ENCODE assay signal across 27 cellular contexts in the genomic region with DNA sequence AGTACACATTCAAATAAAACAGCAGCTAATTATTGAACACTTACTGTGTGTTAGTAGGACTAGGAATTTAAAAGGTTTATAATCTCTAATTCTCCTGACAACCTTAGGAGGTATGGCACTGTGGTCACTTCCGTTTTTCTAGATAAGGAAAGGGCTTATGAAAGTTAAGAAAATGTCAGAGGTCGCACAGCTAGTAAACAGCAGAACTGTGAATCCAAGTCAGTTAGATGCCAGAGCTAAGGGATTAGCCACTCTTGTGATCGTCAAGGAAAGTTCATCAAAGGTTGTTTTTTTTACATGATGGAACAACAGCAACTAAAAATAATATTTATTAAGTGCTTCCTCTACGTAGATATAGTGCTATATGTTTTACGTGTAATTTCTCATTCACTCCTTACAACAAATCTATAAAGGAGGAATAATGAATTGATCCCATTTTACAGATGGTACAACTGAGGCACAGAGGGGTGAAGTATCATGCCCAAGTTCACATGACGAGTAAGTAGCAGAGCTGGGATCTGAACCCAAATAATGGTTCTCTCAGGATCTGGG.
DNase-seq lines count a peak whose midpoint lies in the region; ATAC-seq, FAIRE-seq and TF ChIP-seq lines count a peak whose summit lies in the region.
"Had no signal": no experiment of that assay in that cellular context is flagged by ENCODE, and none has a peak within 500 bp of the region (broad histone marks: within the 10 kb centered on the region; RNA-seq: fewer than 3 reads in every experiment).

No MANE protein-coding gene starts in this region.

- no peak for TF ChIP-seq RAD21 in GM12878 (IDR thresholded peaks at IDR 0.05; ENCODE audit: insufficient read depth, low read depth, low read length)
- TF ChIP-seq RAD21 in HepG2 (CRISPR knock-in tag; IDR thresholded peaks at IDR 0.05) = no peak

- H3K79me2 ChIP-seq in GM12878 (ENCODE audit: control insufficient read depth, insufficient read depth, low read length) = no peaks in the 10 kb centered on the region
- H3K79me2 ChIP-seq in HepG2 (ENCODE audit: insufficient read depth, low read length) = no peaks in the 10 kb centered on the region
- H3K79me2 ChIP-seq in smooth muscle cell (ENCODE audit: low read depth) = no peaks in the 10 kb centered on the region
- no peaks in the 10 kb centered on the region for H3K79me2 ChIP-seq in mesendoderm (ENCODE audit: control insufficient read depth, insufficient read depth, low read length)

- H2AK5ac ChIP-seq in mesendoderm (ENCODE audit: low read length) = no peak overlapping the region

- no TSS peak for BruUV-seq in GM12878 (replicated peaks; lab: Mats Ljungman, UMichigan)
- BruUV-seq in HepG2 (replicated peaks; lab: Mats Ljungman, UMichigan) = no TSS peak

- POLR2A ChIA-PET in GM12878 (lab: Charles Lee) = interaction anchor here (0.5 kb wide), 1 partner anchor 176 kb away, joined by 5 read pairs; no protein-coding TSS in a partner anchor
- POLR2A ChIA-PET in HepG2 (lab: Yijun Ruan, JAX) = no interaction called here

- H4K20me1 ChIP-seq in GM12878 (ENCODE audit: control insufficient read depth, insufficient read depth) (no peaks in the 10 kb centered on the region), HepG2 (ENCODE audit: insufficient read depth, low read length) (no peaks in the 10 kb centered on the region), smooth muscle cell (ENCODE audit: low read depth) (no peaks in the 10 kb centered on the region)
- H4K20me1 ChIP-seq: BLaER1 had no signal

- H3K79me1 ChIP-seq in mesendoderm (ENCODE audit: low read length) = no peaks in the 10 kb centered on the region

- no peak overlapping the region for H3K4me2 ChIP-seq in GM12878 (ENCODE audit: control insufficient read depth, insufficient read depth)
- H3K4me2 ChIP-seq in HepG2 (ENCODE audit: low read depth, low read length) = no peak overlapping the region
- no peak overlapping the region for H3K4me2 ChIP-seq in smooth muscle cell
- no peak overlapping the region for H3K4me2 ChIP-seq in mesendoderm (ENCODE audit: low read length)

- H4K8ac ChIP-seq in mesendoderm (ENCODE audit: low read depth, low read length) = no peak overlapping the region

- intact Hi-C loops in GM12878 (cut with micrococcal nuclease; ENCODE audit: unreplicated experiment) = no loop called here
- intact Hi-C loops in HepG2 (cut with micrococcal nuclease; ENCODE audit: unreplicated experiment) = no loop called here

- H3K4me1 ChIP-seq in GM12878 (ENCODE audit: control insufficient read depth, insufficient read depth, low read length) (no peaks in the 10 kb centered on the region), HepG2 (ENCODE audit: insufficient read depth, low read length) (peaks cover 13% of the 10 kb centered on the region; the same call in 1 of the 2 replicates), smooth muscle cell (ENCODE audit: low read depth) (no peaks in the 10 kb centered on the region), mesendoderm (ENCODE audit: control insufficient read depth, low read depth, low read length) (no peaks in the 10 kb centered on the region)
- H3K4me1 ChIP-seq: left lung, SJCRH30, upper lobe of left lung had no signal

- no peak overlapping the region for H3K18ac ChIP-seq in mesendoderm (ENCODE audit: low read length)

- WGBS in GM12878 (ENCODE audit: insufficient coverage, insufficient replicate concordance, low lambda C conversion rate, missing lambda C conversion rate) = 64% methylated on average over 6 of the region's 6 CpGs
- 23% methylated on average over 6 of the region's 6 CpGs for WGBS in HepG2 (ENCODE audit: low lambda C conversion rate)
- WGBS in smooth muscle cell (ENCODE audit: low lambda C conversion rate) = 59% methylated on average over 6 of the region's 6 CpGs
- WGBS in mesendoderm (ENCODE audit: extremely low coverage, insufficient coverage, low lambda C conversion rate) = no CpG with 5 or more reads among the region's 6 CpGs

- peak; percentile 21 for DNase-seq in RPMI8226
- DNase-seq in GM12878 (ENCODE audit: low read depth, low spot score) = no peak
- DNase-seq in HepG2 (ENCODE audit: low spot score) = no peak
- DNase-seq in smooth muscle cell (lab: John Stamatoyannopoulos, UW; ENCODE audit: unreplicated experiment) = no peak
- no peak for DNase-seq in activated naive CD4-positive, alpha-beta T cell treated with Interleukin-2 at 50 U/mL for 16 hours
- no peak for DNase-seq in SKM-1 treated with dmso at 0.1 percent for 144 hours (lab: John Stamatoyannopoulos, UW; ENCODE audit: unreplicated experiment)
- DNase-seq in mesendoderm = no peak
- DNase-seq in HCEC 1CT = no peak
- DNase-seq: activated CD8-positive, alpha-beta T cell treated with anti-CD3 and anti-CD28 coated beads, Interleukin-2, amount 10 ng/mL, durations not matched to agents 7 days and 5 days; amygdala; brain microvascular endothelial cell; DMS 273 treated with DMSO at 0.1 percent for 48 hours; GOT3; HFFc6; left lung; naive thymus-derived CD8-positive, alpha-beta T cell; NCI-H2029 treated with DMSO at 0.1 percent for 48 hours; NCI-H526; SJCRH30; stimulated activated naive B cell treated with anti-CD40 and anti-IgM and Interleukin-4, amounts not matched to agents 10 μg/mL and 1 μg/mL and 100 μg/mL, for 72 hours; substantia nigra; upper lobe of left lung had no signal

- SMC1A ChIA-PET in GM12878 (lab: Charles Lee; ENCODE audit: uncharacterized antibody, unreplicated experiment) = no interaction called here

- H2BK5ac ChIP-seq in mesendoderm (ENCODE audit: low read length) = no peak overlapping the region

- RAD21 ChIA-PET in GM12878 (lab: Charles Lee; ENCODE audit: unreplicated experiment) = interaction anchor here (1.1 kb wide), 1 partner anchor 85 kb away, joined by 3 read pairs; a partner anchor contains a TSS

- CTCF ChIA-PET in GM12878 (lab: Yijun Ruan, JAX) = interaction anchor here (0.8 to 1.7 kb wide), 3 partner anchors 18 to 46 kb away, joined by 3 to 4 read pairs (median 3); no protein-coding TSS in a partner anchor
- CTCF ChIA-PET in HepG2 (lab: Yijun Ruan, JAX; ENCODE audit: low intra/inter-chr PET ratio, low total read pairs) = no interaction called here

- H3K36me3 ChIP-seq in GM12878 (ENCODE audit: control insufficient read depth in 2 of 2, insufficient read depth in 2 of 2, low read length in 1 of 2) = no peaks in the 10 kb centered on the region
- H3K36me3 ChIP-seq in HepG2 (replicated peaks in 1 of 2; ENCODE audit: control insufficient read depth in 1 of 2, insufficient read depth in 2 of 2, low read length in 2 of 2) = no peaks in the 10 kb centered on the region
- H3K36me3 ChIP-seq in smooth muscle cell (ENCODE audit: low read depth) = no peaks in the 10 kb centered on the region
- H3K36me3 ChIP-seq in mesendoderm (ENCODE audit: control insufficient read depth, insufficient read depth, low read length) = no peaks in the 10 kb centered on the region
- H3K36me3 ChIP-seq: BLaER1, brain microvascular endothelial cell, left lung, SJCRH30, upper lobe of left lung had no signal

- no peaks in the 10 kb centered on the region for H3F3A ChIP-seq in smooth muscle cell (ENCODE audit: low read depth)

- no peak overlapping the region for H3K23ac ChIP-seq in mesendoderm (ENCODE audit: low read length)

- H2AFZ ChIP-seq in GM12878 (ENCODE audit: control insufficient read depth, low read depth, low read length) (no peak overlapping the region), HepG2 (ENCODE audit: low read length) (no peak overlapping the region), smooth muscle cell (ENCODE audit: low read depth) (peak overlapping the region; percentile 7)

- no peak overlapping the region for H3K9ac ChIP-seq in GM12878 (ENCODE audit: control insufficient read depth, insufficient read depth, low read length)
- no peak overlapping the region for H3K9ac ChIP-seq in HepG2 (ENCODE audit: insufficient read depth, low read depth, low read length)
- no peak overlapping the region for H3K9ac ChIP-seq in smooth muscle cell (ENCODE audit: low read depth)
- H3K9ac ChIP-seq in mesendoderm (ENCODE audit: low read length) = no peak overlapping the region
- H3K9ac ChIP-seq: BLaER1 had no signal

- ATAC-seq in GM12878 (no peak), HepG2 (no peak)
- ATAC-seq: activated CD8-positive, alpha-beta T cell treated with anti-CD3 and anti-CD28 coated beads, Interleukin-2, amount 10 ng/mL, durations not matched to agents 7 days and 5 days; activated T-helper 17 cell treated with anti-CD3 and anti-CD28 coated beads, Interleukin-2, amount 50 U/mL, for 72 hours; left lung; naive thymus-derived CD8-positive, alpha-beta T cell; stimulated activated naive B cell treated with anti-CD40 and anti-IgM and Interleukin-4, amounts not matched to agents 10 μg/mL and 1 μg/mL and 100 μg/mL, for 72 hours had no signal

- no peak overlapping the region for H3K56ac ChIP-seq in mesendoderm (ENCODE audit: low read length)

- H3K9me3 ChIP-seq in GM12878 (replicated peaks; ENCODE audit: control insufficient read depth, insufficient read depth, low read length) (no peaks in the 10 kb centered on the region), HepG2 (ENCODE audit: low read length) (no peaks in the 10 kb centered on the region), smooth muscle cell (replicated peaks; ENCODE audit: low read depth) (no peaks in the 10 kb centered on the region)
- H3K9me3 ChIP-seq: BLaER1, left lung, SJCRH30, upper lobe of left lung had no signal

- no peak overlapping the region for H4K5ac ChIP-seq in mesendoderm (ENCODE audit: low read length)

- no peak overlapping the region for H3K4ac ChIP-seq in mesendoderm (ENCODE audit: low read depth, low read length)

- no peak for TF ChIP-seq EP300 in GM12878 (IDR thresholded peaks at IDR 0.05; ENCODE audit: borderline replicate concordance in 1 of 2, control insufficient read depth in 1 of 2, low read depth in 2 of 2, low read length in 2 of 2)
- no peak for TF ChIP-seq EP300 in HepG2 (IDR thresholded peaks at IDR 0.05; ENCODE audit: low read depth in 2 of 2, low read length in 2 of 2)
- no peak for TF ChIP-seq EP300 in HepG2 (CRISPR knock-in tag; IDR thresholded peaks at IDR 0.05; ENCODE audit: borderline replicate concordance)

- no peak for FAIRE-seq in GM12878 (lab: Jason Lieb, UNC)
- no peak for FAIRE-seq in HepG2 (lab: Jason Lieb, UNC)
- FAIRE-seq: GM12891, islet of Langerhans, RCC 7860 had no signal

- TF ChIP-seq POLR2A in GM12878 (IDR thresholded peaks at IDR 0.05; ENCODE audit: low read depth, low read length) (no peak), HepG2 (IDR thresholded peaks at IDR 0.05; ENCODE audit: insufficient read depth in 1 of 2, low read depth in 2 of 2, low read length in 2 of 2) (no peak)

- H2BK15ac ChIP-seq in mesendoderm (replicated peaks; ENCODE audit: low read depth) = no peak overlapping the region

- H3K27ac ChIP-seq in GM12878 (ENCODE audit: control insufficient read depth, insufficient read depth) = no peak overlapping the region
- no peak overlapping the region for H3K27ac ChIP-seq in HepG2 (ENCODE audit: extremely low read length, insufficient read depth, low read length)
- no peak overlapping the region for H3K27ac ChIP-seq in smooth muscle cell (ENCODE audit: low read depth)
- H3K27ac ChIP-seq in mesendoderm (ENCODE audit: low read depth, low read length) = no peak overlapping the region
- H3K27ac ChIP-seq: BLaER1, brain microvascular endothelial cell, left lung, SJCRH30 had no signal

- in situ Hi-C loops in GM12878 (cut with MboI) = no loop called here
- in situ Hi-C loops in HepG2 (cut with HindIII; ENCODE audit: extremely low pct_ligation_motif_present, low pct_unique_long_range_greater_than_20kb) = no loop called here

- no peak overlapping the region for H3K4me3 ChIP-seq in GM12878
- no peak overlapping the region for H3K4me3 ChIP-seq in HepG2 (replicated peaks in 1 of 3; ENCODE audit: insufficient read depth in 1 of 3, low read depth in 2 of 3, low read length in 3 of 3)
- H3K4me3 ChIP-seq in smooth muscle cell = no peak overlapping the region
- no peak overlapping the region for H3K4me3 ChIP-seq in mesendoderm (ENCODE audit: low read length)
- H3K4me3 ChIP-seq: BLaER1, left lung, SJCRH30, upper lobe of left lung had no signal

- H2BK120ac ChIP-seq in mesendoderm (ENCODE audit: low read depth, low read length) = no peak overlapping the region

- TF ChIP-seq CTCF in GM12878 (IDR thresholded peaks at IDR 0.05 in 2 of 3, conservative IDR thresholded peaks at IDR 0.05 in 1 of 3; ENCODE audit: control insufficient read depth in 2 of 3, extremely low read depth in 1 of 3, insufficient read depth in 1 of 3, low read depth in 3 of 3, low read length in 3 of 3) (no peak), HepG2 (CRISPR knock-in tag; IDR thresholded peaks at IDR 0.05) (no peak), smooth muscle cell (IDR thresholded peaks at IDR 0.05; ENCODE audit: borderline replicate concordance, insufficient read depth, poor library complexity, severe bottlenecking) (no peak)

- H3K27me3 ChIP-seq in GM12878 (replicated peaks in 1 of 2; ENCODE audit: control insufficient read depth in 2 of 2, insufficient read depth in 2 of 2, low read length in 1 of 2) = no peaks in the 10 kb centered on the region
- no peaks in the 10 kb centered on the region for H3K27me3 ChIP-seq in HepG2 (ENCODE audit: control insufficient read depth in 1 of 2, insufficient read depth in 2 of 2, low read length in 2 of 2)
- H3K27me3 ChIP-seq in smooth muscle cell (ENCODE audit: low read depth) = no peaks in the 10 kb centered on the region
- no peaks in the 10 kb centered on the region for H3K27me3 ChIP-seq in mesendoderm (ENCODE audit: insufficient read depth, low read length, poor library complexity)
- H3K27me3 ChIP-seq: BLaER1, brain microvascular endothelial cell, left lung, upper lobe of left lung had no signal
